In the genomic region with DNA sequence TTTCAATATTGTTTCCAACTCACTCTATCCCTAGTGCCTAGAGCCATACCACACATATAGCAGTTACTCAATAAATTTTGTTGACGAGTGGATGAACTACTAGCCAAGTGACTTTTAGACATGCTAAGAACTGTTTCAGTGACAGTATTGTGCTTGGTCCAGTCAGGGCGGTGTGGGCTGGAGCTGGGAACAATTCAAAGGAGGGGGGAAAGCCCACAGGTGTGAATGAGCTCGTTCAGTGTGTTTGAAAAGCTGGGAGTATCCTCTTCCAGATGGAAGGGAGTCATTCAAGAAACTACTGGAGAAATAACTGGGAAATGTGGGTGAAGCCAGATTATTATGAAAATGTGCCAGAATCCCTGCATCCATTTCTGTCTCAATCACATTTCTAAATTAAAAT, we compare ENCODE assay signal across 1 cellular context.
TF ChIP-seq lines count a peak whose summit lies in the region.

No MANE protein-coding gene starts in this region.

TF ChIP-seq in HEK293, 187 proteins besides CTCF, POLR2A, EP300 and RAD21 (continued from another document):
- TF ChIP-seq, protein P1, sequence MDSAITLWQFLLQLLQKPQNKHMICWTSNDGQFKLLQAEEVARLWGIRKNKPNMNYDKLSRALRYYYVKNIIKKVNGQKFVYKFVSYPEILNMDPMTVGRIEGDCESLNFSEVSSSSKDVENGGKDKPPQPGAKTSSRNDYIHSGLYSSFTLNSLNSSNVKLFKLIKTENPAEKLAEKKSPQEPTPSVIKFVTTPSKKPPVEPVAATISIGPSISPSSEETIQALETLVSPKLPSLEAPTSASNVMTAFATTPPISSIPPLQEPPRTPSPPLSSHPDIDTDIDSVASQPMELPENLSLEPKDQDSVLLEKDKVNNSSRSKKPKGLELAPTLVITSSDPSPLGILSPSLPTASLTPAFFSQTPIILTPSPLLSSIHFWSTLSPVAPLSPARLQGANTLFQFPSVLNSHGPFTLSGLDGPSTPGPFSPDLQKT (IDR thresholded peaks at IDR 0.05; ENCODE audit: borderline replicate concordance, low read depth, low read length) = no peak
- TF ChIP-seq, protein P2, sequence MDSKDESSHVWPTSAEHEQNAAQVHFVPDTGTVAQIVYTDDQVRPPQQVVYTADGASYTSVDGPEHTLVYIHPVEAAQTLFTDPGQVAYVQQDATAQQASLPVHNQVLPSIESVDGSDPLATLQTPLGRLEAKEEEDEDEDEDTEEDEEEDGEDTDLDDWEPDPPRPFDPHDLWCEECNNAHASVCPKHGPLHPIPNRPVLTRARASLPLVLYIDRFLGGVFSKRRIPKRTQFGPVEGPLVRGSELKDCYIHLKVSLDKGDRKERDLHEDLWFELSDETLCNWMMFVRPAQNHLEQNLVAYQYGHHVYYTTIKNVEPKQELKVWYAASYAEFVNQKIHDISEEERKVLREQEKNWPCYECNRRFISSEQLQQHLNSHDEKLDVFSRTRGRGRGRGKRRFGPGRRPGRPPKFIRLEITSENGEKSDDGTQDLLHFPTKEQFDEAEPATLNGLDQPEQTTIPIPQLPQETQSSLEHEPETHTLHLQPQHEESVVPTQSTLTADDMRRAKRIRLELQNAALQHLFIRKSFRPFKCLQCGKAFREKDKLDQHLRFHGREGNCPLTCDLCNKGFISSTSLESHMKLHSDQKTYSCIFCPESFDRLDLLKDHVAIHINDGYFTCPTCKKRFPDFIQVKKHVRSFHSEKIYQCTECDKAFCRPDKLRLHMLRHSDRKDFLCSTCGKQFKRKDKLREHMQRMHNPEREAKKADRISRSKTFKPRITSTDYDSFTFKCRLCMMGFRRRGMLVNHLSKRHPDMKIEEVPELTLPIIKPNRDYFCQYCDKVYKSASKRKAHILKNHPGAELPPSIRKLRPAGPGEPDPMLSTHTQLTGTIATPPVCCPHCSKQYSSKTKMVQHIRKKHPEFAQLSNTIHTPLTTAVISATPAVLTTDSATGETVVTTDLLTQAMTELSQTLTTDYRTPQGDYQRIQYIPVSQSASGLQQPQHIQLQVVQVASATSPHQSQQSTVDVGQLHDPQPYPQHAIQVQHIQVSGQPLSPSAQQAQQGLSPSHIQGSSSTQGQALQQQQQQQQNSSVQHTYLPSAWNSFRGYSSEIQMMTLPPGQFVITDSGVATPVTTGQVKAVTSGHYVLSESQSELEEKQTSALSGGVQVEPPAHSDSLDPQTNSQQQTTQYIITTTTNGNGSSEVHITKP (tag by site-specific recombination; IDR thresholded peaks at IDR 0.05) = no peak
- TF ChIP-seq ZNF16 (tag by site-specific recombination; IDR thresholded peaks at IDR 0.05; ENCODE audit: low read depth) = no peak
